23 cellular contexts compared by ENCODE assay signal in genomic region chr2:15363734-15364133, GRCh38.
"Had no signal": no experiment of that assay in that cellular context is flagged by ENCODE, and none has a peak within 500 bp of the region (broad histone marks: within the 10 kb centered on the region; RNA-seq: fewer than 3 reads in every experiment).

No MANE protein-coding gene starts in this region.

- H3K9me3 ChIP-seq: MG63, SJSA1 had no signal

- DNase-seq: activated CD4-positive, alpha-beta T cell treated with anti-CD3 and anti-CD28 coated beads for 4 hours; activated CD8-positive, alpha-beta memory T cell treated with anti-CD3 and anti-CD28 coated beads, Interleukin-2, amount 50 U/mL, for 4 hours; activated CD8-positive, alpha-beta T cell treated with anti-CD3 and anti-CD28 coated beads for 36 hours; activated gamma-delta T cell treated with Interleukin-2 at 50 U/mL for 16 hours; activated naive CD4-positive, alpha-beta T cell treated with anti-CD3 and anti-CD28 coated beads, Interleukin-2, amount 10 ng/mL, durations not matched to agents 7 days and 5 days; activated naive CD8-positive, alpha-beta T cell treated with anti-CD3 and anti-CD28 coated beads for 36 hours; activated T-cell treated with anti-CD3 and anti-CD28 coated beads, Interleukin-2, amount 50 U/mL, for 72 hours; cerebellar nuclear complex; MG63; NCI-H1092 treated with DMSO at 0.1 percent for 48 hours; NCI-H1417 treated with DMSO at 0.1 percent for 48 hours; NCI-H1694; NCI-H2029; NCI-H345; NCI-H510A; NCI-H526 treated with DMSO at 0.1 percent for 48 hours; NCI-H82; OCI-M1; RPMI8226; SHP77 had no signal

- H3K27me3 ChIP-seq: MG63, SJSA1 had no signal

- H3K4me3 ChIP-seq: MG63, SJSA1 had no signal

- ATAC-seq: activated CD4-positive, CD25-positive, alpha-beta regulatory T cell treated with anti-CD3 and anti-CD28 coated beads, Interleukin-2, amount 50 U/mL, for 24 hours; activated CD8-positive, alpha-beta T cell treated with anti-CD3 and anti-CD28 coated beads for 36 hours; activated T-cell treated with anti-CD3 and anti-CD28 coated beads, Interleukin-2, amount 50 U/mL, for 72 hours; Panc1 had no signal

- H3K27ac ChIP-seq: SJSA1 had no signal
